Comparison of ENCODE assay signal across 21 cellular contexts in genomic region chr19:5864013-5864720, GRCh38. TPM values are rescaled to one million over a fixed set of nuclear protein-coding genes. Genes with fewer than 3 reads are reported as not detected.
DNase-seq lines count a peak whose midpoint lies in the region; ATAC-seq, FAIRE-seq and TF ChIP-seq lines count a peak whose summit lies in the region.
"Had no signal": no experiment of that assay in that cellular context is flagged by ENCODE, and none has a peak within 500 bp of the region (broad histone marks: within the 10 kb centered on the region; RNA-seq: fewer than 3 reads in every experiment).

No MANE protein-coding gene starts in this region.

- H2AK5ac ChIP-seq in H1 (ENCODE audit: low read depth, low read length) (no peak overlapping the region; the same call in 1 of the 2 replicates), neuronal stem cell (ENCODE audit: low read depth, low read length) (peak overlapping the region; percentile 75)

- H2AFZ ChIP-seq in SK-N-SH (ENCODE audit: low read depth) (no peak overlapping the region), H1 (ENCODE audit: low read length) (no peak overlapping the region), neuronal stem cell (ENCODE audit: low read length) (no peak overlapping the region)

- H3K27me3 ChIP-seq in SK-N-SH (ENCODE audit: insufficient read depth) (no peaks in the 10 kb centered on the region), H1 (replicated peaks in 1 of 4; ENCODE audit: control insufficient read depth in 3 of 4, extremely low read depth in 1 of 4, insufficient read depth in 3 of 4, low read length in 3 of 4) (peaks cover 0 to 2% (median 1%) of the 10 kb centered on the region in 4 experiments; a peak in 2 of 7 replicates), neuronal stem cell (ENCODE audit: control insufficient read depth in 3 of 3, insufficient read depth in 3 of 3, low read depth in 1 of 3, low read length in 3 of 3) (peaks cover 0 to 3% (median 0%) of the 10 kb centered on the region in 3 experiments)

- H2BK12ac ChIP-seq in H1 (ENCODE audit: low read depth, low read length): 0 out of 2 replicates have a peak overlapping the region, but pooled peaks have one; percentile 50
- H2BK12ac ChIP-seq in neuronal stem cell (ENCODE audit: low read length): no peak overlapping the region

- H3K23ac ChIP-seq in H1 (ENCODE audit: insufficient read length) (no peak overlapping the region), neuronal stem cell (ENCODE audit: low read depth, low read length, poor library complexity) (peak overlapping the region; percentile 52)

- H3K27ac ChIP-seq in SK-N-SH (ENCODE audit: low read depth in 2 of 2, low read length in 1 of 2) (no peak overlapping the region), H1 (ENCODE audit: low read depth, low read length) (no peak overlapping the region), neuronal stem cell (replicated peaks; ENCODE audit: low read length) (no peak overlapping the region)
- H3K27ac ChIP-seq: 22Rv1 had no signal

- H3F3A ChIP-seq in SK-N-SH (replicated peaks; ENCODE audit: insufficient read depth): no peaks in the 10 kb centered on the region

- H3K4me1 ChIP-seq in SK-N-SH (ENCODE audit: control insufficient read depth in 1 of 2, insufficient read depth in 2 of 2, low read depth in 1 of 2, low read length in 1 of 2) (no peaks in the 10 kb centered on the region), H1 (replicated peaks in 1 of 4; ENCODE audit: control insufficient read depth in 3 of 4, insufficient read depth in 4 of 4, low read length in 3 of 4) (no peaks in the 10 kb centered on the region; a peak in 1 of 7 replicates), neuronal stem cell (ENCODE audit: control insufficient read depth in 2 of 2, insufficient read depth in 1 of 2, low read depth in 1 of 2, low read length in 2 of 2) (peaks cover 0 to 3% of the 10 kb centered on the region in 2 donors)

- H2BK5ac ChIP-seq in H1 (ENCODE audit: low read depth, low read length): 0 out of 2 replicates have a peak overlapping the region, but pooled peaks have one; percentile 5
- no peak overlapping the region for H2BK5ac ChIP-seq in neuronal stem cell (ENCODE audit: low read length)

- H3K36me3 Mint-ChIP-seq in activated naive CD4-positive, alpha-beta T cell treated with anti-CD3 and anti-CD28 coated beads for 36 hours (ENCODE audit: low read depth): no peaks in the 10 kb centered on the region
- H3K36me3 Mint-ChIP-seq: CD14-positive monocyte; CD8-positive, alpha-beta T cell had no signal

- no peaks in the 10 kb centered on the region for H3K9me3 Mint-ChIP-seq in activated naive CD4-positive, alpha-beta T cell treated with anti-CD3 and anti-CD28 coated beads for 36 hours
- H3K9me3 Mint-ChIP-seq: CD8-positive, alpha-beta T cell; IgD-negative memory B cell had no signal

- no peak overlapping the region for H2BK20ac ChIP-seq in H1 (ENCODE audit: low read length)

- no peaks in the 10 kb centered on the region for H3K27me3 Mint-ChIP-seq in activated naive CD4-positive, alpha-beta T cell treated with anti-CD3 and anti-CD28 coated beads for 36 hours (ENCODE audit: low read depth)

- intact Hi-C loops in activated naive CD4-positive, alpha-beta T cell treated with anti-CD3 and anti-CD28 coated beads for 36 hours (cut with micrococcal nuclease): no loop called here

- H3K79me2 ChIP-seq in SK-N-SH (ENCODE audit: insufficient read depth) (no peaks in the 10 kb centered on the region), H1 (ENCODE audit: control insufficient read depth in 1 of 2, insufficient read depth in 2 of 2, low read length in 2 of 2) (no peaks in the 10 kb centered on the region)

- H2BK15ac ChIP-seq in H1 (ENCODE audit: low read length) (no peak overlapping the region), neuronal stem cell (ENCODE audit: low read length) (peak overlapping the region; percentile 33)

- H4K8ac ChIP-seq in H1 (ENCODE audit: extremely low read depth, insufficient read depth, low read length): no peak overlapping the region; the same call in 1 of the 2 replicates
- H4K8ac ChIP-seq in neuronal stem cell (ENCODE audit: low read depth, low read length): no peak overlapping the region

- H4K20me1 ChIP-seq in SK-N-SH (ENCODE audit: insufficient read depth): no peaks in the 10 kb centered on the region
- no peaks in the 10 kb centered on the region for H4K20me1 ChIP-seq in H1 (replicated peaks in 1 of 2; ENCODE audit: control insufficient read depth in 1 of 2, insufficient read depth in 2 of 2, low read length in 2 of 2)

- no peak for FAIRE-seq in H1 (lab: Jason Lieb, UNC)
- FAIRE-seq: D721Med, G401.6, GM12892 had no signal

- TF ChIP-seq EP300 in SK-N-SH (IDR thresholded peaks at IDR 0.05; ENCODE audit: borderline replicate concordance in 1 of 2, low read depth in 1 of 2, low read length in 1 of 2) (peak in 1 of 2 experiments; percentile 60; a peak in 2 of 4 replicates), H1 (IDR thresholded peaks at IDR 0.05; ENCODE audit: borderline replicate concordance in 1 of 2, low read depth in 2 of 2, low read length in 2 of 2) (no peak)

- H3K36me3 ChIP-seq in SK-N-SH (replicated peaks in 1 of 2; ENCODE audit: control insufficient read depth in 1 of 2, insufficient read depth in 2 of 2, low read length in 1 of 2) (no peaks in the 10 kb centered on the region), H1 (ENCODE audit: control insufficient read depth in 2 of 4, insufficient read depth in 4 of 4, low read length in 3 of 4) (no peaks in the 10 kb centered on the region), neuronal stem cell (replicated peaks in 1 of 2; ENCODE audit: control insufficient read depth in 2 of 2, insufficient read depth in 2 of 2, low read length in 2 of 2) (no peaks in the 10 kb centered on the region)

- no peak overlapping the region for H3K4me2 ChIP-seq in SK-N-SH
- H3K4me2 ChIP-seq in H1 (ENCODE audit: insufficient read depth in 1 of 2, low read depth in 2 of 2, low read length in 2 of 2): no peak overlapping the region
- no peak overlapping the region for H3K4me2 ChIP-seq in neuronal stem cell (ENCODE audit: insufficient read depth, low read length, poor library complexity, severe bottlenecking)

- H3K9ac ChIP-seq in SK-N-SH: no peak overlapping the region
- H3K9ac ChIP-seq in H1 (replicated peaks in 1 of 4; ENCODE audit: extremely low read depth in 1 of 4, low read depth in 3 of 4, low read length in 3 of 4): no peak overlapping the region
- no peak overlapping the region for H3K9ac ChIP-seq in neuronal stem cell (ENCODE audit: low read depth, low read length, poor library complexity)

- H3K9me2 ChIP-seq in SK-N-SH: no peaks in the 10 kb centered on the region

- H4K91ac ChIP-seq in H1 (replicated peaks; ENCODE audit: insufficient read length, low read length): peak overlapping the region; percentile 65
- H4K91ac ChIP-seq in neuronal stem cell (ENCODE audit: low read depth, low read length, poor library complexity): no peak overlapping the region

- TF ChIP-seq CTCF in SK-N-SH (IDR thresholded peaks at IDR 0.05) (no peak), H1 (IDR thresholded peaks at IDR 0.05; ENCODE audit: control extremely low read depth in 1 of 3, insufficient read depth in 1 of 3, low read depth in 1 of 3, low read length in 3 of 3) (no peak)

- TF ChIP-seq POLR2A in H1 (IDR thresholded peaks at IDR 0.05; ENCODE audit: control extremely low read depth in 1 of 2, low read depth in 2 of 2, low read length in 2 of 2): no peak

- H3K4me3 ChIP-seq in SK-N-SH (ENCODE audit: low read depth in 2 of 2, low read length in 1 of 2): no peak overlapping the region
- no peak overlapping the region for H3K4me3 ChIP-seq in H1 (ENCODE audit: extremely low read depth in 1 of 4, insufficient read depth in 2 of 4, low read depth in 3 of 4, low read length in 4 of 4)
- H3K4me3 ChIP-seq in neuronal stem cell (ENCODE audit: low read length in 2 of 2): no peak overlapping the region

- no peaks in the 10 kb centered on the region for H3K4me1 Mint-ChIP-seq in activated naive CD4-positive, alpha-beta T cell treated with anti-CD3 and anti-CD28 coated beads for 36 hours (ENCODE audit: low read depth)
- H3K4me1 Mint-ChIP-seq: CD14-positive monocyte, IgD-negative memory B cell had no signal

- TF ChIP-seq RAD21 in SK-N-SH (IDR thresholded peaks at IDR 0.05; ENCODE audit: low read length) (no peak), H1 (IDR thresholded peaks at IDR 0.05 in 1 of 2, conservative IDR thresholded peaks at IDR 0.05 in 1 of 2; ENCODE audit: low read depth in 2 of 2, low read length in 2 of 2) (no peak)

- no peak overlapping the region for H3K4ac ChIP-seq in H1 (replicated peaks; ENCODE audit: insufficient read length, low read depth, low read length)
- no peak overlapping the region for H3K4ac ChIP-seq in neuronal stem cell (ENCODE audit: low read length)

- POLR2A ChIA-PET in SK-N-SH (lab: Yijun Ruan, JAX) (no interaction called here), H1 (lab: Charles Lee; ENCODE audit: partially characterized antibody) (interaction anchor here (2.1 kb wide), 2 partner anchors 27 to 35 kb away, joined by 6 to 7 read pairs; no protein-coding TSS in a partner anchor)

- H3K79me1 ChIP-seq in H1 (ENCODE audit: low read depth, low read length) (no peaks in the 10 kb centered on the region), neuronal stem cell (ENCODE audit: low read depth, low read length) (peaks cover 2% of the 10 kb centered on the region)

- ATAC-seq in SK-N-SH treated with all-trans-retinoic acid at 6 μM for 48 hours: no peak
- ATAC-seq: CD8-positive, alpha-beta T cell had no signal

- H3K23me2 ChIP-seq in H1 (ENCODE audit: low read depth, low read length): no peaks in the 10 kb centered on the region

- H4K5ac ChIP-seq in H1 (ENCODE audit: insufficient read length, low read depth, low read length): no peak overlapping the region

- H3K27ac Mint-ChIP-seq in activated naive CD4-positive, alpha-beta T cell treated with anti-CD3 and anti-CD28 coated beads for 36 hours: no peak overlapping the region
- H3K27ac Mint-ChIP-seq: CD8-positive, alpha-beta T cell; IgD-negative memory B cell had no signal

- H3K4me3 Mint-ChIP-seq in activated naive CD4-positive, alpha-beta T cell treated with anti-CD3 and anti-CD28 coated beads for 36 hours: no peak overlapping the region
- H3K4me3 Mint-ChIP-seq: CD14-positive monocyte; CD8-positive, alpha-beta T cell had no signal

- DNase-seq in SK-N-SH (peak; percentile 10), H1 (ENCODE audit: low read depth in 1 of 2, low spot score in 2 of 2) (no peak), neuronal stem cell (ENCODE audit: low spot score) (no peak), middle frontal gyrus (ENCODE audit: extremely low spot score, low spot score) (no peak)
- DNase-seq in activated naive CD4-positive, alpha-beta T cell treated with anti-CD3 and anti-CD28 coated beads for 36 hours: no peak
- DNase-seq: CD8-positive, alpha-beta T cell; COR-L47; DMS153; DMS79 treated with DMSO at 0.1 percent for 48 hours; EL had no signal

- H3K18ac ChIP-seq in H1 (ENCODE audit: extremely low read depth, low read length) (no peak overlapping the region), neuronal stem cell (ENCODE audit: low read length) (no peak overlapping the region)

- H3K9me3 ChIP-seq in SK-N-SH (no peaks in the 10 kb centered on the region), H1 (ENCODE audit: insufficient read depth in 2 of 2, low read depth in 1 of 2, low read length in 1 of 2) (no peaks in the 10 kb centered on the region), neuronal stem cell (replicated peaks in 1 of 2; ENCODE audit: control insufficient read depth in 2 of 2, insufficient read depth in 1 of 2, low read depth in 1 of 2, low read length in 2 of 2) (no peaks in the 10 kb centered on the region)

- 3% methylated on average over 3 of the region's 9 CpGs for WGBS in SK-N-SH (ENCODE audit: low lambda C conversion rate)
- 81% methylated on average over 9 of the region's 9 CpGs; no CpG with 5 or more reads in 1 of the 2 experiments for WGBS in H1 (ENCODE audit: extremely low coverage in 1 of 2, insufficient coverage in 1 of 2, insufficient read length in 1 of 2, insufficient replicate concordance in 2 of 2, low coverage in 1 of 2, low lambda C conversion rate in 2 of 2, missing lambda C conversion rate in 1 of 2), 2 experiments
- no CpG with 5 or more reads among the region's 9 CpGs for WGBS in neuronal stem cell (ENCODE audit: extremely low coverage in 2 of 2, insufficient read length in 2 of 2, insufficient replicate concordance in 1 of 2), 2 donors

- no peak overlapping the region for H3K14ac ChIP-seq in H1 (ENCODE audit: insufficient read length)
- H3K14ac ChIP-seq in neuronal stem cell (ENCODE audit: low read length): peak overlapping the region; percentile 94

- peak overlapping the region; percentile 43 for H2BK120ac ChIP-seq in H1 (replicated peaks; ENCODE audit: low read depth, low read length)
- no peak overlapping the region for H2BK120ac ChIP-seq in neuronal stem cell (ENCODE audit: low read depth, low read length)

- H3K56ac ChIP-seq in H1 (replicated peaks; ENCODE audit: insufficient read length, low read depth, low read length): no peak overlapping the region

- CTCF ChIA-PET in SK-N-SH (lab: Yijun Ruan, JAX): no interaction called here
- CTCF ChIA-PET in H1 (lab: Charles Lee; ENCODE audit: partially characterized antibody): interaction anchor here (0.6 to 1.7 kb wide), 4 partner anchors 8 to 60 kb away, joined by 3 to 4 read pairs (median 4); no protein-coding TSS in a partner anchor
- CTCF ChIA-PET in activated naive CD4-positive, alpha-beta T cell treated with anti-CD3 and anti-CD28 coated beads for 36 hours (lab: Charles Lee): interaction anchor here (2.0 kb wide), 1 partner anchor 60 kb away, joined by 6 read pairs; the partner anchor contains the start of gene NRTN

RNA-seq across cellular contexts. Expression of gene FUT5, which starts 6.2 kb away (rescaled TPM):
- not detected in 2 replicates for polyA plus RNA-seq in SK-N-SH (2012; rRNA removed)
- polyA plus RNA-seq in SK-N-SH (2012; cell fraction: cytosol; rRNA removed): not detected in 2 replicates
- polyA plus RNA-seq in SK-N-SH (2012; cell fraction: nucleus; rRNA removed): not detected in 2 replicates
- total RNA-seq in H1 (2021; fragmentation: NEBNext Ultra II Directional; extraction: Animal tissue kit (Norgen Biotek cat#: 25700)): not detected in 2 replicates
- not detected in 2 replicates for polyA plus RNA-seq in H1 (2011; rRNA removed)
- not detected for polyA plus RNA-seq in H1 (2011; cell fraction: cytosol; rRNA removed)
- not detected for polyA plus RNA-seq in H1 (2011; cell fraction: nucleus; rRNA removed)
- not detected in 4 replicates for polyA plus RNA-seq in H1 (2012, experiment 1 of 2)
- not detected for polyA plus RNA-seq in H1 (2012, experiment 2 of 2)
- polyA plus RNA-seq in H1 (2013, experiment 1 of 2): not detected
- polyA plus RNA-seq in H1 (2013, experiment 2 of 2): not detected
- polyA minus RNA-seq in H1 (2011; rRNA and poly(A)+ RNA removed): 0.50 TPM in 1 of 2 replicates, not detected in the other
- polyA minus RNA-seq in H1 (2011; cell fraction: cytosol; rRNA and poly(A)+ RNA removed): not detected
- polyA minus RNA-seq in H1 (2011; cell fraction: nucleus; rRNA and poly(A)+ RNA removed): not detected
- 0.38 TPM for polyA plus RNA-seq in neuronal stem cell (2013, experiment 1 of 2)
- 0.39 TPM for polyA plus RNA-seq in neuronal stem cell (2013, experiment 2 of 2)
- under 1 TPM; 0.19 to 0.30 TPM for total RNA-seq in activated naive CD4-positive, alpha-beta T cell treated with anti-CD3 and anti-CD28 coated beads for 36 hours
- total RNA-seq: A673, H7, HT-29 had no signal
- polyA plus RNA-seq: BJ, CD14-positive monocyte, IgD-negative memory B cell had no signal

RNA-seq across cellular contexts. Expression of gene FUT3, which starts 12.9 kb away (rescaled TPM):
- polyA plus RNA-seq in SK-N-SH (2012; rRNA removed) (not detected in 2 replicates), H1 (2011; rRNA removed) (0.15 and 0.41 TPM in 2 replicates)
- not detected in 2 replicates for polyA plus RNA-seq in SK-N-SH (2012; cell fraction: cytosol; rRNA removed)
- polyA plus RNA-seq in SK-N-SH (2012; cell fraction: nucleus; rRNA removed): not detected in 2 replicates
- total RNA-seq in H1 (2021; fragmentation: NEBNext Ultra II Directional; extraction: Animal tissue kit (Norgen Biotek cat#: 25700)): 0.40 and 0.63 TPM in 2 replicates
- polyA plus RNA-seq in H1 (2011; cell fraction: cytosol; rRNA removed): 0.23 TPM
- 0.17 TPM for polyA plus RNA-seq in H1 (2011; cell fraction: nucleus; rRNA removed)
- 0.12 to 0.35 TPM (median 0.15 TPM) in 4 replicates for polyA plus RNA-seq in H1 (2012, experiment 1 of 2)
- polyA plus RNA-seq in H1 (2012, experiment 2 of 2): 0.13 TPM
- 0.51 TPM for polyA plus RNA-seq in H1 (2013, experiment 1 of 2)
- 0.42 TPM for polyA plus RNA-seq in H1 (2013, experiment 2 of 2)
- 0.49 TPM in 1 of 2 replicates, not detected in the other for polyA minus RNA-seq in H1 (2011; rRNA and poly(A)+ RNA removed)
- polyA minus RNA-seq in H1 (2011; cell fraction: cytosol; rRNA and poly(A)+ RNA removed): not detected
- polyA minus RNA-seq in H1 (2011; cell fraction: nucleus; rRNA and poly(A)+ RNA removed): not detected
- polyA plus RNA-seq in neuronal stem cell (2013, experiment 1 of 2): 1.4 TPM
- polyA plus RNA-seq in neuronal stem cell (2013, experiment 2 of 2): 1.3 TPM
- total RNA-seq in activated naive CD4-positive, alpha-beta T cell treated with anti-CD3 and anti-CD28 coated beads for 36 hours: not detected
- total RNA-seq: A673, H7 had no signal
- polyA plus RNA-seq: BJ, CD14-positive monocyte, IgD-negative memory B cell had no signal

RNA-seq across cellular contexts. Expression of gene FUT6, which starts 24.7 kb away (rescaled TPM):
- not detected in 2 replicates for polyA plus RNA-seq in SK-N-SH (2012; rRNA removed)
- not detected in 2 replicates for polyA plus RNA-seq in SK-N-SH (2012; cell fraction: cytosol; rRNA removed)
- polyA plus RNA-seq in SK-N-SH (2012; cell fraction: nucleus; rRNA removed): not detected in 2 replicates
- total RNA-seq in H1 (2021; fragmentation: NEBNext Ultra II Directional; extraction: Animal tissue kit (Norgen Biotek cat#: 25700)): not detected in 2 replicates
- polyA plus RNA-seq in H1 (2011; rRNA removed): not detected in 2 replicates
- not detected for polyA plus RNA-seq in H1 (2011; cell fraction: cytosol; rRNA removed)
- not detected for polyA plus RNA-seq in H1 (2011; cell fraction: nucleus; rRNA removed)
- polyA plus RNA-seq in H1 (2012, experiment 1 of 2): 0.08 TPM in 1 of 4 replicates, not detected in the others
- not detected for polyA plus RNA-seq in H1 (2012, experiment 2 of 2)
- 0.02 TPM for polyA plus RNA-seq in H1 (2013, experiment 1 of 2)
- polyA plus RNA-seq in H1 (2013, experiment 2 of 2): not detected
- not detected in 2 replicates for polyA minus RNA-seq in H1 (2011; rRNA and poly(A)+ RNA removed)
- not detected for polyA minus RNA-seq in H1 (2011; cell fraction: cytosol; rRNA and poly(A)+ RNA removed)
- not detected for polyA minus RNA-seq in H1 (2011; cell fraction: nucleus; rRNA and poly(A)+ RNA removed)
- 0.11 TPM for polyA plus RNA-seq in neuronal stem cell (2013, experiment 1 of 2)
- polyA plus RNA-seq in neuronal stem cell (2013, experiment 2 of 2): 0.06 TPM
- not detected for total RNA-seq in activated naive CD4-positive, alpha-beta T cell treated with anti-CD3 and anti-CD28 coated beads for 36 hours
- total RNA-seq: A673; CD8-positive, alpha-beta T cell; H7; HT-29 had no signal
- polyA plus RNA-seq: BJ, CD14-positive monocyte had no signal

RNA-seq across cellular contexts. Expression of gene NDUFA11, which starts 39.4 kb away (rescaled TPM):
- polyA plus RNA-seq in SK-N-SH (2012; rRNA removed) (386 and 534 TPM in 2 replicates), H1 (2011; rRNA removed) (1,037 and 1,353 TPM in 2 replicates)
- polyA plus RNA-seq in SK-N-SH (2012; cell fraction: cytosol; rRNA removed): 223 and 307 TPM in 2 replicates
- polyA plus RNA-seq in SK-N-SH (2012; cell fraction: nucleus; rRNA removed): 249 and 444 TPM in 2 replicates
- total RNA-seq in H1 (2021; fragmentation: NEBNext Ultra II Directional; extraction: Animal tissue kit (Norgen Biotek cat#: 25700)): 205 and 206 TPM in 2 replicates
- 521 TPM for polyA plus RNA-seq in H1 (2011; cell fraction: cytosol; rRNA removed)
- polyA plus RNA-seq in H1 (2011; cell fraction: nucleus; rRNA removed): 400 TPM
- 90.6 to 331 TPM (median 298 TPM) in 4 replicates for polyA plus RNA-seq in H1 (2012, experiment 1 of 2)
- polyA plus RNA-seq in H1 (2012, experiment 2 of 2): 720 TPM
- 258 TPM for polyA plus RNA-seq in H1 (2013, experiment 1 of 2)
- polyA plus RNA-seq in H1 (2013, experiment 2 of 2): 272 TPM
- 28.0 and 42.3 TPM in 2 replicates for polyA minus RNA-seq in H1 (2011; rRNA and poly(A)+ RNA removed)
- 42.3 TPM for polyA minus RNA-seq in H1 (2011; cell fraction: cytosol; rRNA and poly(A)+ RNA removed)
- polyA minus RNA-seq in H1 (2011; cell fraction: nucleus; rRNA and poly(A)+ RNA removed): 35.8 TPM
- polyA plus RNA-seq in neuronal stem cell (2013, experiment 1 of 2): 244 TPM
- 235 TPM for polyA plus RNA-seq in neuronal stem cell (2013, experiment 2 of 2)
- 100 to 1,000 TPM; 226 to 228 TPM for total RNA-seq in activated naive CD4-positive, alpha-beta T cell treated with anti-CD3 and anti-CD28 coated beads for 36 hours

RNA-seq across cellular contexts. Expression of gene VMAC, which starts 40.5 kb away (rescaled TPM):
- polyA plus RNA-seq in SK-N-SH (2012; rRNA removed) (6.5 and 9.1 TPM in 2 replicates), H1 (2011; rRNA removed) (2.2 and 3.9 TPM in 2 replicates)
- polyA plus RNA-seq in SK-N-SH (2012; cell fraction: cytosol; rRNA removed): 1.9 and 2.6 TPM in 2 replicates
- 40.0 and 44.0 TPM in 2 replicates for polyA plus RNA-seq in SK-N-SH (2012; cell fraction: nucleus; rRNA removed)
- total RNA-seq in H1 (2021; fragmentation: NEBNext Ultra II Directional; extraction: Animal tissue kit (Norgen Biotek cat#: 25700)): 1.2 and 1.3 TPM in 2 replicates
- 3.9 TPM for polyA plus RNA-seq in H1 (2011; cell fraction: cytosol; rRNA removed)
- 5.9 TPM for polyA plus RNA-seq in H1 (2011; cell fraction: nucleus; rRNA removed)
- polyA plus RNA-seq in H1 (2012, experiment 1 of 2): 1.3 to 2.1 TPM (median 1.8 TPM) in 4 replicates
- polyA plus RNA-seq in H1 (2012, experiment 2 of 2): 1.1 TPM
- 1.2 TPM for polyA plus RNA-seq in H1 (2013, experiment 1 of 2)
- 1.5 TPM for polyA plus RNA-seq in H1 (2013, experiment 2 of 2)
- 0.56 and 1.1 TPM in 2 replicates for polyA minus RNA-seq in H1 (2011; rRNA and poly(A)+ RNA removed)
- 2.6 TPM for polyA minus RNA-seq in H1 (2011; cell fraction: cytosol; rRNA and poly(A)+ RNA removed)
- 2.6 TPM for polyA minus RNA-seq in H1 (2011; cell fraction: nucleus; rRNA and poly(A)+ RNA removed)
- polyA plus RNA-seq in neuronal stem cell (2013, experiment 1 of 2): 2.7 TPM
- polyA plus RNA-seq in neuronal stem cell (2013, experiment 2 of 2): 2.4 TPM
- total RNA-seq in activated naive CD4-positive, alpha-beta T cell treated with anti-CD3 and anti-CD28 coated beads for 36 hours: 1 to 10 TPM; 1.5 to 2.0 TPM
